ENCODE assay signal across 1 cellular context in genomic region chr7:49773082-49773938, GRCh38.
TF ChIP-seq lines count a peak whose summit lies in the region.

VWC2 (plus strand) TSS chr7:49773638; CDS start chr7:49775436, 1,798 bp downstream.

TF ChIP-seq in HepG2, 621 proteins besides CTCF, POLR2A, EP300 and RAD21 (continued from another document):
- TF ChIP-seq FOSL1 (CRISPR knock-in tag; IDR thresholded peaks at IDR 0.05; ENCODE audit: borderline replicate concordance) (no peak), BCLAF1 (IDR thresholded peaks at IDR 0.05) (no peak), HNF1A (IDR thresholded peaks at IDR 0.05; ENCODE audit: low read depth) (no peak), HNF1A (CRISPR knock-in tag; IDR thresholded peaks at IDR 0.05; ENCODE audit: borderline replicate concordance) (no peak), IRX3 (CRISPR knock-in tag; IDR thresholded peaks at IDR 0.05; ENCODE audit: borderline replicate concordance, low read depth) (no peak), KDM5B (CRISPR knock-in tag; IDR thresholded peaks at IDR 0.05; ENCODE audit: borderline replicate concordance) (no peak), TFDP2 (CRISPR knock-in tag; IDR thresholded peaks at IDR 0.05) (no peak), IRF1 (CRISPR knock-in tag; IDR thresholded peaks at IDR 0.05; ENCODE audit: low read depth) (no peak), ZBTB20 (CRISPR knock-in tag; IDR thresholded peaks at IDR 0.05; ENCODE audit: borderline replicate concordance, low read depth) (no peak), ZNF792 (CRISPR knock-in tag; IDR thresholded peaks at IDR 0.05) (no peak), THAP11 (CRISPR knock-in tag; IDR thresholded peaks at IDR 0.05) (no peak), ZNF33A (CRISPR knock-in tag; IDR thresholded peaks at IDR 0.05; ENCODE audit: borderline replicate concordance) (no peak), POGK (CRISPR knock-in tag; conservative IDR thresholded peaks at IDR 0.05) (no peak), RXRA (CRISPR knock-in tag; IDR thresholded peaks at IDR 0.05) (no peak)
